13 cellular contexts compared by ENCODE assay signal in genomic region chr17:16374129-16374528, GRCh38. TPM values are rescaled to one million over a fixed set of nuclear protein-coding genes. Genes with fewer than 3 reads are reported as not detected.
DNase-seq lines count a peak whose midpoint lies in the region; ATAC-seq and TF ChIP-seq lines count a peak whose summit lies in the region.
"Had no signal": no experiment of that assay in that cellular context is flagged by ENCODE, and none has a peak within 500 bp of the region (broad histone marks: within the 10 kb centered on the region; RNA-seq: fewer than 3 reads in every experiment).

No MANE protein-coding gene starts in this region.

- ATAC-seq in sciatic nerve (peak; percentile 81), GM18505 (IDR thresholded peaks at IDR 0.05; ENCODE audit: unreplicated experiment) (no peak)
- ATAC-seq: T-cell had no signal

- no peaks in the 10 kb centered on the region for H3K36me3 Mint-ChIP-seq in activated T-cell treated with anti-CD3 and anti-CD28 coated beads, Interleukin-2, amount 50 U/mL, for 24 hours (ENCODE audit: low read depth)
- H3K36me3 Mint-ChIP-seq: T-cell had no signal

- H3K27ac Mint-ChIP-seq in activated T-cell treated with anti-CD3 and anti-CD28 coated beads, Interleukin-2, amount 50 U/mL, for 24 hours = no peak overlapping the region
- H3K27ac Mint-ChIP-seq: T-cell had no signal

- no peak for TF ChIP-seq POLR2A in GM18505 (IDR thresholded peaks at IDR 0.05; ENCODE audit: borderline replicate concordance, extremely low read depth, insufficient read depth, insufficient read length)

- no peak overlapping the region for H3K4me3 Mint-ChIP-seq in activated T-cell treated with anti-CD3 and anti-CD28 coated beads, Interleukin-2, amount 50 U/mL, for 24 hours
- H3K4me3 Mint-ChIP-seq: T-cell had no signal

- H3K4me1 Mint-ChIP-seq in activated T-cell treated with anti-CD3 and anti-CD28 coated beads, Interleukin-2, amount 50 U/mL, for 24 hours (ENCODE audit: low read depth) = no peaks in the 10 kb centered on the region
- H3K4me1 Mint-ChIP-seq: T-cell had no signal

- H3K27me3 Mint-ChIP-seq in activated T-cell treated with anti-CD3 and anti-CD28 coated beads, Interleukin-2, amount 50 U/mL, for 24 hours = no peaks in the 10 kb centered on the region
- H3K27me3 Mint-ChIP-seq: T-cell had no signal

- DNase-seq in Daoy (ENCODE audit: low read depth) (peak; percentile 22), amniotic epithelial cell (ENCODE audit: low read depth) (peak; percentile 84), fibroblast of the conjunctiva (ENCODE audit: low read depth) (peak; percentile 55), sciatic nerve (ENCODE audit: low spot score) (no peak), T-helper 1 cell (no peak)
- no peak for DNase-seq in effector CD4-positive, alpha-beta T cell
- DNase-seq in activated T-cell treated with anti-CD3 and anti-CD28 coated beads, Interleukin-2, amount 50 U/mL, for 24 hours = no peak
- DNase-seq: activated T-cell treated with anti-CD3 and anti-CD28 coated beads for 4 hours, adrenal gland, midbrain, NCI-H2227 treated with DMSO at 0.1 percent for 48 hours, T-cell had no signal

- intact Hi-C loops in sciatic nerve (cut with DNase I) = no loop called here

- no peaks in the 10 kb centered on the region for H3K9me3 Mint-ChIP-seq in activated T-cell treated with anti-CD3 and anti-CD28 coated beads, Interleukin-2, amount 50 U/mL, for 24 hours
- H3K9me3 Mint-ChIP-seq: T-cell had no signal

RNA-seq across cellular contexts. Expression of gene UBB, which starts 6.8 kb away (rescaled TPM):
- 1,877 and 2,346 TPM in 2 replicates for total RNA-seq in Daoy (2014; rRNA removed; shearing (Covaris generic))
- total RNA-seq in sciatic nerve = 589 TPM

RNA-seq across cellular contexts. Expression of gene CENPV, which starts 20.9 kb away (rescaled TPM):
- 121 and 144 TPM in 2 replicates for total RNA-seq in Daoy (2014; rRNA removed; shearing (Covaris generic))
- total RNA-seq in sciatic nerve = 8.7 TPM

RNA-seq across cellular contexts. Expression of gene TRPV2, which starts 41.2 kb away (rescaled TPM):
- 0.06 and 2.3 TPM in 2 replicates for total RNA-seq in Daoy (2014; rRNA removed; shearing (Covaris generic))
- 26.3 TPM for total RNA-seq in sciatic nerve

Comparison
In these comparisons a context has a peak if more than half of its experiments do, and no peak if none do; other contexts are left out.
1. DNase-seq: peak in Daoy (single experiment), amniotic epithelial cell (single experiment) and fibroblast of the conjunctiva (single experiment); none in sciatic nerve (single experiment), T-helper 1 cell (0 of 5), effector CD4-positive, alpha-beta T cell (single experiment) and activated T-cell treated with anti-CD3 and anti-CD28 coated beads, Interleukin-2, amount 50 U/mL, for 24 hours (single experiment).
2. RNA of gene CENPV, which starts 20.9 kb away (total RNA-seq): 121 to 144 TPM in Daoy; 8.7 TPM in sciatic nerve (single experiment); every median in the first group is over 10 times any median in the second.